In the genomic region with DNA sequence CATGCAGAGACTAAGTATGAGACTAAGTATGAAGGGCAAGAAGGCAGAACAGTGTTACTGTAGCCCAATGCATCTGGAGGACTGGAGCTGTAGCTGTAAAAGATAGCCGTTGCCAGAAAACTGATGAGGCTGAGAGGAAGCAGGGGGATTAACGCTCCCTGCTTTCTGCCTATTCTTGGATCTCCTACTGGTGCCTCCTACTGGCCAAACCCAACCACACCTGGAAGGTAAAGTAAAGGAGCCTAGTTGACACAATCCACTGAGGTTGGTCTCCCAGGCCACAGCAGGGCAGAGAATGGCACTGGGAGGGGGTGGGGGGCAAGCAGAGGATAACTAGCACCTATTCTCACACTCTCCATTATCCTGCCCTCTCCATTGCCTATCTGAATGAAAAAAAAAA, we compare ENCODE assay signal across 1 cellular context.
TF ChIP-seq lines count a peak whose summit lies in the region.

No MANE protein-coding gene starts in this region.

TF ChIP-seq in H1, 55 proteins besides CTCF, POLR2A, EP300 and RAD21 (continued from another document):
- TF ChIP-seq, protein P1, sequence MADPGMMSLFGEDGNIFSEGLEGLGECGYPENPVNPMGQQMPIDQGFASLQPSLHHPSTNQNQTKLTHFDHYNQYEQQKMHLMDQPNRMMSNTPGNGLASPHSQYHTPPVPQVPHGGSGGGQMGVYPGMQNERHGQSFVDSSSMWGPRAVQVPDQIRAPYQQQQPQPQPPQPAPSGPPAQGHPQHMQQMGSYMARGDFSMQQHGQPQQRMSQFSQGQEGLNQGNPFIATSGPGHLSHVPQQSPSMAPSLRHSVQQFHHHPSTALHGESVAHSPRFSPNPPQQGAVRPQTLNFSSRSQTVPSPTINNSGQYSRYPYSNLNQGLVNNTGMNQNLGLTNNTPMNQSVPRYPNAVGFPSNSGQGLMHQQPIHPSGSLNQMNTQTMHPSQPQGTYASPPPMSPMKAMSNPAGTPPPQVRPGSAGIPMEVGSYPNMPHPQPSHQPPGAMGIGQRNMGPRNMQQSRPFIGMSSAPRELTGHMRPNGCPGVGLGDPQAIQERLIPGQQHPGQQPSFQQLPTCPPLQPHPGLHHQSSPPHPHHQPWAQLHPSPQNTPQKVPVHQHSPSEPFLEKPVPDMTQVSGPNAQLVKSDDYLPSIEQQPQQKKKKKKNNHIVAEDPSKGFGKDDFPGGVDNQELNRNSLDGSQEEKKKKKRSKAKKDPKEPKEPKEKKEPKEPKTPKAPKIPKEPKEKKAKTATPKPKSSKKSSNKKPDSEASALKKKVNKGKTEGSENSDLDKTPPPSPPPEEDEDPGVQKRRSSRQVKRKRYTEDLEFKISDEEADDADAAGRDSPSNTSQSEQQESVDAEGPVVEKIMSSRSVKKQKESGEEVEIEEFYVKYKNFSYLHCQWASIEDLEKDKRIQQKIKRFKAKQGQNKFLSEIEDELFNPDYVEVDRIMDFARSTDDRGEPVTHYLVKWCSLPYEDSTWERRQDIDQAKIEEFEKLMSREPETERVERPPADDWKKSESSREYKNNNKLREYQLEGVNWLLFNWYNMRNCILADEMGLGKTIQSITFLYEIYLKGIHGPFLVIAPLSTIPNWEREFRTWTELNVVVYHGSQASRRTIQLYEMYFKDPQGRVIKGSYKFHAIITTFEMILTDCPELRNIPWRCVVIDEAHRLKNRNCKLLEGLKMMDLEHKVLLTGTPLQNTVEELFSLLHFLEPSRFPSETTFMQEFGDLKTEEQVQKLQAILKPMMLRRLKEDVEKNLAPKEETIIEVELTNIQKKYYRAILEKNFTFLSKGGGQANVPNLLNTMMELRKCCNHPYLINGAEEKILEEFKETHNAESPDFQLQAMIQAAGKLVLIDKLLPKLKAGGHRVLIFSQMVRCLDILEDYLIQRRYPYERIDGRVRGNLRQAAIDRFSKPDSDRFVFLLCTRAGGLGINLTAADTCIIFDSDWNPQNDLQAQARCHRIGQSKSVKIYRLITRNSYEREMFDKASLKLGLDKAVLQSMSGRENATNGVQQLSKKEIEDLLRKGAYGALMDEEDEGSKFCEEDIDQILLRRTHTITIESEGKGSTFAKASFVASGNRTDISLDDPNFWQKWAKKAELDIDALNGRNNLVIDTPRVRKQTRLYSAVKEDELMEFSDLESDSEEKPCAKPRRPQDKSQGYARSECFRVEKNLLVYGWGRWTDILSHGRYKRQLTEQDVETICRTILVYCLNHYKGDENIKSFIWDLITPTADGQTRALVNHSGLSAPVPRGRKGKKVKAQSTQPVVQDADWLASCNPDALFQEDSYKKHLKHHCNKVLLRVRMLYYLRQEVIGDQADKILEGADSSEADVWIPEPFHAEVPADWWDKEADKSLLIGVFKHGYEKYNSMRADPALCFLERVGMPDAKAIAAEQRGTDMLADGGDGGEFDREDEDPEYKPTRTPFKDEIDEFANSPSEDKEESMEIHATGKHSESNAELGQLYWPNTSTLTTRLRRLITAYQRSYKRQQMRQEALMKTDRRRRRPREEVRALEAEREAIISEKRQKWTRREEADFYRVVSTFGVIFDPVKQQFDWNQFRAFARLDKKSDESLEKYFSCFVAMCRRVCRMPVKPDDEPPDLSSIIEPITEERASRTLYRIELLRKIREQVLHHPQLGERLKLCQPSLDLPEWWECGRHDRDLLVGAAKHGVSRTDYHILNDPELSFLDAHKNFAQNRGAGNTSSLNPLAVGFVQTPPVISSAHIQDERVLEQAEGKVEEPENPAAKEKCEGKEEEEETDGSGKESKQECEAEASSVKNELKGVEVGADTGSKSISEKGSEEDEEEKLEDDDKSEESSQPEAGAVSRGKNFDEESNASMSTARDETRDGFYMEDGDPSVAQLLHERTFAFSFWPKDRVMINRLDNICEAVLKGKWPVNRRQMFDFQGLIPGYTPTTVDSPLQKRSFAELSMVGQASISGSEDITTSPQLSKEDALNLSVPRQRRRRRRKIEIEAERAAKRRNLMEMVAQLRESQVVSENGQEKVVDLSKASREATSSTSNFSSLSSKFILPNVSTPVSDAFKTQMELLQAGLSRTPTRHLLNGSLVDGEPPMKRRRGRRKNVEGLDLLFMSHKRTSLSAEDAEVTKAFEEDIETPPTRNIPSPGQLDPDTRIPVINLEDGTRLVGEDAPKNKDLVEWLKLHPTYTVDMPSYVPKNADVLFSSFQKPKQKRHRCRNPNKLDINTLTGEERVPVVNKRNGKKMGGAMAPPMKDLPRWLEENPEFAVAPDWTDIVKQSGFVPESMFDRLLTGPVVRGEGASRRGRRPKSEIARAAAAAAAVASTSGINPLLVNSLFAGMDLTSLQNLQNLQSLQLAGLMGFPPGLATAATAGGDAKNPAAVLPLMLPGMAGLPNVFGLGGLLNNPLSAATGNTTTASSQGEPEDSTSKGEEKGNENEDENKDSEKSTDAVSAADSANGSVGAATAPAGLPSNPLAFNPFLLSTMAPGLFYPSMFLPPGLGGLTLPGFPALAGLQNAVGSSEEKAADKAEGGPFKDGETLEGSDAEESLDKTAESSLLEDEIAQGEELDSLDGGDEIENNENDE (IDR thresholded peaks at IDR 0.05; ENCODE audit: insufficient replicate concordance, low read length), result peak; percentile 30
- TF ChIP-seq JUND (IDR thresholded peaks at IDR 0.05; ENCODE audit: low read length) (0 out of 2 replicates have a peak, but pooled peaks have one; percentile 10), CREB1 (IDR thresholded peaks at IDR 0.05) (no peak), ASH2L (IDR thresholded peaks at IDR 0.05; ENCODE audit: low read length) (no peak), HDAC6 (IDR thresholded peaks at IDR 0.05; ENCODE audit: low read depth, low read length) (no peak), TCF12 (IDR thresholded peaks at IDR 0.05; ENCODE audit: low read depth, low read length) (no peak), HDAC2 (IDR thresholded peaks at IDR 0.05; ENCODE audit: borderline replicate concordance in 1 of 2, low read depth in 2 of 2, low read length in 2 of 2) (no peak)
- TF ChIP-seq, protein P2, sequence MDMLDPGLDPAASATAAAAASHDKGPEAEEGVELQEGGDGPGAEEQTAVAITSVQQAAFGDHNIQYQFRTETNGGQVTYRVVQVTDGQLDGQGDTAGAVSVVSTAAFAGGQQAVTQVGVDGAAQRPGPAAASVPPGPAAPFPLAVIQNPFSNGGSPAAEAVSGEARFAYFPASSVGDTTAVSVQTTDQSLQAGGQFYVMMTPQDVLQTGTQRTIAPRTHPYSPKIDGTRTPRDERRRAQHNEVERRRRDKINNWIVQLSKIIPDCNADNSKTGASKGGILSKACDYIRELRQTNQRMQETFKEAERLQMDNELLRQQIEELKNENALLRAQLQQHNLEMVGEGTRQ (IDR thresholded peaks at IDR 0.05; ENCODE audit: low read length), result no peak
